In the genomic region with DNA sequence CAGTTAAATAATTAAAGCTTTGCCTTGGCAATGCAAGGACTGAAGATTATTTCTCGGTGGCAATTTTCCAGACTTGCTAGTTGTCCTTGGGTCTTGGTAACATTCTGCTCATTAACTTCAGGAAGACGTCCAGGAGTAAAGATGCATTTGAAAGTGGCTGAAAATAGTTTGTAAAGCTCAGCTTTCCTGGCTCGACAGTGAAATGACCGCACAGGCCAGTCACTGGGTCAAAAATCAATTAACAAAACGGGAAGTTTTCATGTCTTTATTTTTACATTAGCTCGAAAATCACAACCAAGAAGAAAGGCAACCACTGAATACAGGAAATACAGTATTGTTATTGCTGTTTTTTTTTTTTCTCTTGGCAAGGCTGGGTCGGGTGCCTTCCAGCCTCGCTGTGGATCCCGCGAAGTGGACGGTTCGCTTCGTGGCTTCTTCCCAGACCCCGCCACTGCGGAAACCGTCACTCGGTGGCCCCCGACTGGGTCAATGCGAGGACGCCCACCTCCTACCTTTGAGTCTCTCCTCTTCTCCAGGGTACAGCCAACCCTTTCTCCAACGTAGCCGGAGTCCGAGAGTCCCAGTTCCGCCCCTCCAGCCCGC, we compare ENCODE assay signal across 8 cellular contexts. TPM values are rescaled to one million over a fixed set of nuclear protein-coding genes. Genes with fewer than 3 reads are reported as not detected.
DNase-seq lines count a peak whose midpoint lies in the region; ATAC-seq and TF ChIP-seq lines count a peak whose summit lies in the region.

No MANE protein-coding gene starts in this region.

- H3K9me3 Mint-ChIP-seq in HFFc6: no peaks in the 10 kb centered on the region

- 0 out of 2 replicates have a peak, but pooled peaks cover 5% of the 10 kb centered on the region for H3K36me3 Mint-ChIP-seq in HFFc6 (ENCODE audit: low read depth)

- no peak for DNase-seq in HFFc6
- DNase-seq in breast epithelium (ENCODE audit: low spot score in 2 of 2): no peak
- no peak for DNase-seq in left lobe of liver (ENCODE audit: low spot score)
- DNase-seq in NCI-H2107 treated with DMSO at 0.1 percent for 48 hours (lab: John Stamatoyannopoulos, UW; ENCODE audit: unreplicated experiment): no peak
- no peak for DNase-seq in Kasumi-1 (lab: John Stamatoyannopoulos, UW)
- no peak for DNase-seq in hepatic stellate cell (ENCODE audit: low spot score)

- H3K4me3 ChIP-seq in breast epithelium: peak overlapping the region; percentile 78 to 87 (median 86)
- H3K4me3 ChIP-seq in stomach smooth muscle (ENCODE audit: low read length in 2 of 2): peak overlapping the region; percentile 83 to 89

- H3K9ac ChIP-seq in stomach smooth muscle (ENCODE audit: low read length in 2 of 2): peak overlapping the region; percentile 68 to 71

- H3K27ac ChIP-seq in 22Rv1 (peak overlapping the region; percentile 76), breast epithelium (peak overlapping the region; percentile 87 to 92), stomach smooth muscle (ENCODE audit: low read length) (peak overlapping the region; percentile 66)

- H3K36me3 ChIP-seq in breast epithelium (no peaks in the 10 kb centered on the region), stomach smooth muscle (ENCODE audit: control insufficient read depth in 2 of 2, insufficient read depth in 2 of 2, low read length in 2 of 2) (no peaks in the 10 kb centered on the region)

- H3K4me1 ChIP-seq in breast epithelium (no peaks in the 10 kb centered on the region), stomach smooth muscle (ENCODE audit: control insufficient read depth, insufficient read depth, low read length) (peaks cover 6% of the 10 kb centered on the region)

- H3K27me3 ChIP-seq in breast epithelium (no peaks in the 10 kb centered on the region), stomach smooth muscle (ENCODE audit: control insufficient read depth in 1 of 2, insufficient read depth in 2 of 2, low read length in 2 of 2) (no peaks in the 10 kb centered on the region)

- intact Hi-C loops in breast epithelium (cut with DNase I; ENCODE audit: low total_unique reads): no loop called here

- ATAC-seq in left lobe of liver: peak; percentile 49

- no peak for TF ChIP-seq CTCF in 22Rv1 (IDR thresholded peaks at IDR 0.05)
- TF ChIP-seq CTCF in HFFc6 (IDR thresholded peaks at IDR 0.05): no peak
- TF ChIP-seq CTCF in breast epithelium (IDR thresholded peaks at IDR 0.05): no peak

- H3K4me3 Mint-ChIP-seq in HFFc6: peak overlapping the region; percentile 87

- H3K9me3 ChIP-seq in breast epithelium (no peaks in the 10 kb centered on the region), stomach smooth muscle (ENCODE audit: control insufficient read depth in 2 of 2, low read length in 2 of 2) (no peaks in the 10 kb centered on the region)

- H3K27me3 Mint-ChIP-seq in HFFc6 (ENCODE audit: insufficient read depth): peaks cover 3% of the 10 kb centered on the region

- peaks cover 28% of the 10 kb centered on the region for H3K4me1 Mint-ChIP-seq in HFFc6 (ENCODE audit: low read depth)

- peak overlapping the region; percentile 73 for H3K27ac Mint-ChIP-seq in HFFc6

- no peak for TF ChIP-seq POLR2A in breast epithelium (IDR thresholded peaks at IDR 0.05)

RNA-seq across cellular contexts. Expression of gene SNX7, which starts 0.5 kb away (rescaled TPM):
- 10 to 100 TPM; 26.3 to 35.2 (median 32.8) TPM for total RNA-seq in HFFc6 (2021; fragmentation: NEBNext Ultra II Directional; extraction: Animal tissue kit (Norgen Biotek cat#: 25700))
- total RNA-seq in breast epithelium (10 to 100 TPM; 22.6 to 31.5 (median 24.0) TPM), left lobe of liver (8.3 TPM)
